In the genomic region with DNA sequence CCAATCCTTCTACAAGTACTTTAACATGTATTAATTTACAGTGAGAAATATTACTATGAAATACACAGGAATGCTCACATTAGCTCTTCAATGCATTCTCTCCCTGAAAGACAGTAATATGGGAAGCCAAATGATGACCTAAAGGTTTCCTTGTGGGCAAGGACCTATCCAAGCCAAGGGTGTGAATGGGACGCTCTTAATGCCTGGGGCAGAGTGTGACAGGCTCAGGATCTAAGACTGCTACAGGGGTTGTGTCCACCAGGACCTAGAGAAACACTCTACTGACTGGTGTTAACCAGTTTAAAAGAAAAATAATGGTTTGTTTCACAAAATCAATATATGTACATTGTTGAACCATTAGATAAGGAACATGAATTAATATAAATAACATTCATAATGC, we compare ENCODE assay signal across 35 cellular contexts.
"Had no signal": no experiment of that assay in that cellular context is flagged by ENCODE, and none has a peak within 500 bp of the region (broad histone marks: within the 10 kb centered on the region; RNA-seq: fewer than 3 reads in every experiment).

No MANE protein-coding gene starts in this region.

- H3K4me1 Mint-ChIP-seq: activated CD4-positive, alpha-beta memory T cell treated with anti-CD3 and anti-CD28 coated beads, Interleukin-2, amount 10 ng/mL, durations not matched to agents 7 days and 5 days; activated CD4-positive, alpha-beta T cell treated with anti-CD3 and anti-CD28 coated beads, Interleukin-2, amount 10 ng/mL, durations not matched to agents 7 days and 5 days had no signal

- H3K4me3 Mint-ChIP-seq: activated CD4-positive, alpha-beta memory T cell treated with anti-CD3 and anti-CD28 coated beads, Interleukin-2, amount 10 ng/mL, durations not matched to agents 7 days and 5 days; activated CD4-positive, alpha-beta T cell treated with anti-CD3 and anti-CD28 coated beads, Interleukin-2, amount 10 ng/mL, durations not matched to agents 7 days and 5 days; activated T-cell treated with anti-CD3 and anti-CD28 coated beads, Interleukin-2, amount 50 U/mL, for 4 hours; activated T-helper 17 cell treated with anti-CD3 and anti-CD28 coated beads, Interleukin-2, amount 50 U/mL, for 72 hours; mesothelial cell of epicardium; stimulated activated memory B cell treated with anti-CD40 and anti-IgM and Interleukin-4, amounts not matched to agents 10 μg/mL and 1 μg/mL and 100 μg/mL, for 72 hours; T-helper 1 cell treated with Interleukin-12 subunit alpha and Interleukin-12 subunit beta and Interleukin-4 antibody, amounts not matched to agents 30 μg/mL and 1 μg/mL, for 36 hours; WTC11 had no signal

- H3K27ac ChIP-seq: body of pancreas, colonic mucosa, gastrocnemius medialis, pancreas, prostate gland, sigmoid colon, stomach, thyroid gland, upper lobe of left lung, vagina had no signal

- H3K36me3 Mint-ChIP-seq: mesothelial cell of epicardium; stimulated activated memory B cell treated with anti-CD40 and anti-IgM and Interleukin-4, amounts not matched to agents 10 μg/mL and 1 μg/mL and 100 μg/mL, for 72 hours; WTC11 had no signal

- H3K4me3 ChIP-seq: body of pancreas, colonic mucosa, gastrocnemius medialis, pancreas, prostate gland, sigmoid colon, smooth muscle cell, stomach, thyroid gland, upper lobe of left lung, vagina had no signal

- H3K27me3 ChIP-seq: body of pancreas, colonic mucosa, gastrocnemius medialis, sigmoid colon, stomach, thyroid gland, upper lobe of left lung, vagina had no signal

- H3K36me3 ChIP-seq: colonic mucosa, gastrocnemius medialis, pancreas, prostate gland, sigmoid colon, stomach, thyroid gland, upper lobe of left lung, vagina had no signal

- H3K9me3 Mint-ChIP-seq: activated CD4-positive, alpha-beta memory T cell treated with anti-CD3 and anti-CD28 coated beads, Interleukin-2, amount 10 ng/mL, durations not matched to agents 7 days and 5 days; activated T-cell treated with anti-CD3 and anti-CD28 coated beads, Interleukin-2, amount 50 U/mL, for 4 hours; activated T-helper 17 cell treated with anti-CD3 and anti-CD28 coated beads, Interleukin-2, amount 50 U/mL, for 72 hours; mesothelial cell of epicardium; stimulated activated memory B cell treated with anti-CD40 and anti-IgM and Interleukin-4, amounts not matched to agents 10 μg/mL and 1 μg/mL and 100 μg/mL, for 72 hours; T-helper 1 cell treated with Interleukin-12 subunit alpha and Interleukin-12 subunit beta and Interleukin-4 antibody, amounts not matched to agents 30 μg/mL and 1 μg/mL, for 36 hours; WTC11 had no signal

- H3K27me3 Mint-ChIP-seq: activated CD4-positive, alpha-beta memory T cell treated with anti-CD3 and anti-CD28 coated beads, Interleukin-2, amount 10 ng/mL, durations not matched to agents 7 days and 5 days; activated T-helper 17 cell treated with anti-CD3 and anti-CD28 coated beads, Interleukin-2, amount 50 U/mL, for 72 hours; naive thymus-derived CD4-positive, alpha-beta T cell had no signal

- H3K27ac Mint-ChIP-seq: activated CD4-positive, alpha-beta memory T cell treated with anti-CD3 and anti-CD28 coated beads, Interleukin-2, amount 10 ng/mL, durations not matched to agents 7 days and 5 days; activated CD4-positive, alpha-beta T cell treated with anti-CD3 and anti-CD28 coated beads, Interleukin-2, amount 10 ng/mL, durations not matched to agents 7 days and 5 days; activated T-helper 17 cell treated with anti-CD3 and anti-CD28 coated beads, Interleukin-2, amount 50 U/mL, for 72 hours; mesothelial cell of epicardium; naive thymus-derived CD4-positive, alpha-beta T cell; stimulated activated memory B cell treated with anti-CD40 and anti-IgM and Interleukin-4, amounts not matched to agents 10 μg/mL and 1 μg/mL and 100 μg/mL, for 72 hours; T-helper 1 cell treated with Interleukin-12 subunit alpha and Interleukin-12 subunit beta and Interleukin-4 antibody, amounts not matched to agents 30 μg/mL and 1 μg/mL, for 36 hours; WTC11 had no signal

- H3K9me3 ChIP-seq: body of pancreas, colonic mucosa, gastrocnemius medialis, pancreas, prostate gland, sigmoid colon, stomach, thyroid gland, upper lobe of left lung, vagina had no signal

- H3K4me1 ChIP-seq: body of pancreas, colonic mucosa, gastrocnemius medialis, pancreas, prostate gland, sigmoid colon, vagina had no signal

- ATAC-seq: activated T-cell treated with anti-CD3 and anti-CD28 coated beads, Interleukin-2, amount 50 U/mL, for 4 hours; activated T-helper 17 cell treated with anti-CD3 and anti-CD28 coated beads, Interleukin-2, amount 50 U/mL, for 72 hours; body of pancreas; gastrocnemius medialis; left cardiac atrium; left ventricle myocardium superior; pancreas; stimulated activated memory B cell treated with anti-CD40 and anti-IgM and Interleukin-4, amounts not matched to agents 10 μg/mL and 1 μg/mL and 100 μg/mL, for 72 hours; WTC11 had no signal

- DNase-seq: activated CD4-positive, alpha-beta memory T cell treated with anti-CD3 and anti-CD28 coated beads, Interleukin-2, amount 10 ng/mL, durations not matched to agents 7 days and 5 days; activated CD4-positive, alpha-beta T cell treated with anti-CD3 and anti-CD28 coated beads for 1 hour; activated CD4-positive, alpha-beta T cell treated with anti-CD3 and anti-CD28 coated beads, Interleukin-2, amount 10 ng/mL, durations not matched to agents 7 days and 5 days; activated gamma-delta T cell treated with Interleukin-2 at 50 U/mL for 16 hours; activated naive CD4-positive, alpha-beta T cell treated with anti-CD3 and anti-CD28 coated beads, Interleukin-2, amount 50 U/mL, for 16 hours; activated T-cell treated with anti-CD3 and anti-CD28 coated beads, Interleukin-2, amount 50 U/mL, for 4 hours; aorta; body of pancreas; colonic mucosa; effector memory CD4-positive, alpha-beta T cell; erythroblast; gastrocnemius medialis; glutamatergic neuron; islet precursor cell; left cardiac atrium; left ventricle myocardium superior; naive thymus-derived CD4-positive, alpha-beta T cell; pancreas; retina; sigmoid colon; stimulated activated CD4-positive, alpha-beta T cell treated with anti-CD3 and anti-CD28 coated beads, Interleukin-1b, Interleukin-23, amount 100 ng/mL, for 48 hours; stimulated activated CD4-positive, alpha-beta T cell treated with anti-CD3 and anti-CD28 coated beads, Interleukin-4, amount 100 ng/mL, for 4 hours; stimulated activated CD8-positive, alpha-beta memory T cell treated with anti-CD3 and anti-CD28 coated beads, Interleukin-4, amount 100 ng/mL, for 48 hours; stomach; T1000; thyroid gland; upper lobe of left lung had no signal
